In the genomic region with DNA sequence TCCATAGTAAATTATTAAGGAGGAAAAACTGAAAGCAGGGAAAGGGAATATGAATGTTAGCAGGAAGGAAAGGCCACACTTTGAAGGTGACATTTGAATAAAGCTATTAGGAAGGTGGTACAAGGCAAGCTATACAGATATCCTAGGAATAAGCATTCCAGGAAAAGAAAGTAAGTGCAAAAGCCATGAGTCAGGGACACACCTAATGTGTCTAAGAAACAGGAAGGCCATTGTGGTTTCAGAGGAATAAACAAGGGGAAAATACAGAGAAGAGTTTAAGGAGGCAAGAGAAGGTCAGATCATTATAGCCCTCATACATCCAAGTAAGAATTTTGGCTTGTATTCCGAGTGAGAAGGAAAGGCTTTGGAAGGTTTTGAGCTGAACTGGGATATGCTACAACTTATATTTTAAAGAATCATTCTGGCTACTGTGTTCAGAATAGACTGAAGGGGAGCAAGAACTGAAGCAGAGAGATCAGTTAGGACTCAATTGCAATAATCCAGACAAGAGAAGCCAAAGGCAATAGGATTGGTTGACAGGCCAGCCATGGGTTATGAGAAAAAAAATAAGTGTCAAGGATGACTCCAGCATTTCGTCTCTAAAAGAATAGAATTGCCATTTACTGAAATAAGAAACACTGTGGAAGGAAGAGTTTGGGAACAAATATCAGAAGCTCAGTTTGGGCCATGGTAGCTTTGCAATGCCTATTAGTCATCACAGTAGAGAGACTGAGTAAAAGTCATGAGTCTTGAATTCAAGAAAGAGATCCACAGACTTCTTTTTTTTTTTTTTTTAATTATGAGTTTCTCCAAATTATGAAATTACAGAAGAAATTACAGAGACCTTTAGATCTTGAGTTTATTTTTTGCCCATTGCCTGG, we compare ENCODE assay signal across 22 cellular contexts. TPM values are rescaled to one million over a fixed set of nuclear protein-coding genes. Genes with fewer than 3 reads are reported as not detected.
A peak's percentile ranks its signal among the peaks of the same experiment; 100 is the strongest.
DNase-seq lines count a peak whose midpoint lies in the region; FAIRE-seq and TF ChIP-seq lines count a peak whose summit lies in the region.
"Had no signal": no experiment of that assay in that cellular context is flagged by ENCODE, and none has a peak within 500 bp of the region (broad histone marks: within the 10 kb centered on the region; RNA-seq: fewer than 3 reads in every experiment).

No MANE protein-coding gene starts in this region.

- H3K9ac ChIP-seq in keratinocyte (ENCODE audit: control insufficient read depth, extremely low read depth, insufficient read depth, low read length): no peak overlapping the region

- H3K4me3 ChIP-seq in keratinocyte (ENCODE audit: control insufficient read depth in 2 of 3, extremely low read depth in 1 of 3, insufficient read depth in 2 of 3, low read depth in 1 of 3, low read length in 3 of 3): peak overlapping the region in 1 of 3 experiments; percentile 12
- H3K4me3 ChIP-seq: vagina had no signal

- peak overlapping the region; percentile 73 for H2AFZ ChIP-seq in keratinocyte (ENCODE audit: control insufficient read depth, low read length)

- H3K79me2 ChIP-seq in keratinocyte (ENCODE audit: control insufficient read depth, insufficient read depth, low read length): no peaks in the 10 kb centered on the region

- H3K27me3 ChIP-seq in keratinocyte (ENCODE audit: control insufficient read depth, extremely low read depth, insufficient read depth, low read length): no peaks in the 10 kb centered on the region
- H3K27me3 ChIP-seq: neutrophil, vagina had no signal

- peak; percentile 71 for FAIRE-seq in keratinocyte (lab: Jason Lieb, UNC)

- H3K4me1 ChIP-seq in keratinocyte (ENCODE audit: control insufficient read depth, extremely low read depth, insufficient read depth, low read length): peaks cover 12% of the 10 kb centered on the region
- H3K4me1 ChIP-seq: vagina had no signal

- no peaks in the 10 kb centered on the region for H3K9me1 ChIP-seq in keratinocyte (ENCODE audit: control insufficient read depth, extremely low read depth, insufficient read depth, low read length)

- H3K36me3 ChIP-seq in keratinocyte (ENCODE audit: control insufficient read depth in 2 of 2, extremely low read depth in 1 of 2, insufficient read depth in 2 of 2, low read length in 2 of 2): no peaks in the 10 kb centered on the region
- H3K36me3 ChIP-seq: neutrophil, vagina had no signal

- H3K27ac ChIP-seq in keratinocyte (ENCODE audit: control insufficient read depth, insufficient read depth, low read length): peak overlapping the region; percentile 58
- H3K27ac ChIP-seq: neutrophil, vagina had no signal

- H3K9me3 ChIP-seq in keratinocyte (ENCODE audit: control insufficient read depth, low read depth, low read length): no peaks in the 10 kb centered on the region
- H3K9me3 ChIP-seq: neutrophil, vagina had no signal

- no peak for TF ChIP-seq CTCF in keratinocyte (optimal IDR thresholded peaks at IDR 0.05 in 1 of 3, IDR thresholded peaks at IDR 0.05 in 1 of 3, conservative IDR thresholded peaks at IDR 0.05 in 1 of 3; ENCODE audit: extremely low read depth in 1 of 3, insufficient read depth in 2 of 3, low read length in 3 of 3)

- no peaks in the 10 kb centered on the region for H4K20me1 ChIP-seq in keratinocyte (ENCODE audit: control insufficient read depth, extremely low read depth, insufficient read depth, low read length)

- dilution Hi-C loops in keratinocyte (cut with MboI; ENCODE audit: extremely low pct_ligation_motif_present, low sequenced_read_pairs): no loop called here

- H3K4me2 ChIP-seq in keratinocyte (ENCODE audit: control insufficient read depth, extremely low read depth, insufficient read depth, low read depth, low read length): peak overlapping the region; percentile 56

- in situ Hi-C loops in Caki2 (cut with HindIII; ENCODE audit: low pct_unique_long_range_greater_than_20kb, low sequenced_read_pairs): no loop called here

- DNase-seq in Caki2 (ENCODE audit: low read depth): peak; percentile 55
- DNase-seq in M059J (ENCODE audit: low read depth): peak; percentile 63
- peak; percentile 29 for DNase-seq in astrocyte of the hippocampus (ENCODE audit: low read depth, low spot score)
- DNase-seq in keratinocyte (ENCODE audit: low read depth, low spot score): no peak
- DNase-seq in activated T-cell treated with anti-CD3 and anti-CD28 coated beads for 4 hours: no peak
- DNase-seq in activated gamma-delta T cell (lab: John Stamatoyannopoulos, UW): no peak
- no peak for DNase-seq in dermis blood vessel endothelial cell
- DNase-seq in NAMALWA (ENCODE audit: low spot score): no peak
- DNase-seq: activated CD4-positive, alpha-beta T cell treated with anti-CD3 and anti-CD28 coated beads, Interleukin-2, amount 10 ng/mL, durations not matched to agents 7 days and 5 days; amygdala; C1 segment of cervical spinal cord; effector memory CD8-positive, alpha-beta T cell; GF-D8; left cardiac atrium; midbrain; MV-4-11; NCI-H2029; T-helper 1 cell had no signal

RNA-seq across cellular contexts. Expression of a gene that starts 11.3 kb away (rescaled TPM):
- not detected in 2 replicates for total RNA-seq in Caki2 (2014; rRNA removed; shearing (Covaris generic); ENCODE audit: low replicate concordance)
- not detected in 2 replicates for total RNA-seq in M059J (2014; rRNA removed; shearing (Covaris generic))
- polyA plus RNA-seq in keratinocyte: 0.01 to 0.12 TPM (median 0.12 TPM) in 3 replicates
- polyA plus RNA-seq in keratinocyte (2011; ENCODE audit: low read depth): 0.27 TPM
- polyA plus RNA-seq in keratinocyte (2011; cell fraction: cytosol; rRNA removed): not detected in 2 replicates
- 0.23 and 0.34 TPM in 2 replicates for polyA plus RNA-seq in keratinocyte (2011; cell fraction: nucleus; rRNA removed)
- 0.14 TPM in 1 of 2 replicates, not detected in the other for polyA plus RNA-seq in keratinocyte (2012; ENCODE audit: low replicate concordance)
- 0.03 TPM in 1 of 3 replicates, not detected in the others for polyA minus RNA-seq in keratinocyte
- not detected for polyA minus RNA-seq in keratinocyte (2011; cell fraction: cytosol; rRNA and poly(A)+ RNA removed)
- 0.31 TPM in 1 of 2 replicates, not detected in the other for polyA minus RNA-seq in keratinocyte (2011; cell fraction: nucleus; rRNA and poly(A)+ RNA removed)
- not detected in 2 replicates for total RNA-seq in dermis blood vessel endothelial cell
- total RNA-seq: activated CD4-positive, alpha-beta T cell treated with anti-CD3 and anti-CD28 coated beads, Interleukin-2, amount 10 ng/mL, durations not matched to agents 7 days and 5 days; chondrocyte; NCI-H460 had no signal

RNA-seq across cellular contexts. Expression of a gene that starts 33.5 kb away (rescaled TPM):
- total RNA-seq in Caki2 (2014; rRNA removed; shearing (Covaris generic); ENCODE audit: low replicate concordance): 52.5 and 68.6 TPM in 2 replicates
- 0.94 and 2.2 TPM in 2 replicates for total RNA-seq in M059J (2014; rRNA removed; shearing (Covaris generic))
- polyA plus RNA-seq in keratinocyte: 18.4 to 41.1 TPM (median 32.1 TPM) in 3 replicates
- 27.0 TPM for polyA plus RNA-seq in keratinocyte (2011; ENCODE audit: low read depth)
- polyA plus RNA-seq in keratinocyte (2011; cell fraction: cytosol; rRNA removed): 27.3 and 29.6 TPM in 2 replicates
- polyA plus RNA-seq in keratinocyte (2011; cell fraction: nucleus; rRNA removed): 16.4 and 21.3 TPM in 2 replicates
- polyA plus RNA-seq in keratinocyte (2012; ENCODE audit: low replicate concordance): 11.3 and 13.0 TPM in 2 replicates
- polyA minus RNA-seq in keratinocyte: 16.4 to 29.2 TPM (median 19.6 TPM) in 3 replicates
- polyA minus RNA-seq in keratinocyte (2011; cell fraction: cytosol; rRNA and poly(A)+ RNA removed): 7.3 TPM
- 5.1 and 12.9 TPM in 2 replicates for polyA minus RNA-seq in keratinocyte (2011; cell fraction: nucleus; rRNA and poly(A)+ RNA removed)
- 0.14 TPM in 1 of 2 replicates, not detected in the other for total RNA-seq in dermis blood vessel endothelial cell
- total RNA-seq: activated CD4-positive, alpha-beta T cell treated with anti-CD3 and anti-CD28 coated beads, Interleukin-2, amount 10 ng/mL, durations not matched to agents 7 days and 5 days; chondrocyte; NCI-H460 had no signal

Comparison
In these comparisons a context has a peak if more than half of its experiments do, and no peak if none do; other contexts are left out.
1. DNase-seq: peak in Caki2 (single experiment), M059J (single experiment) and astrocyte of the hippocampus (single experiment); none in keratinocyte (single experiment), activated T-cell treated with anti-CD3 and anti-CD28 coated beads for 4 hours (single experiment), activated gamma-delta T cell (single experiment), dermis blood vessel endothelial cell (single experiment) and NAMALWA (single experiment).
2. RNA of a gene that starts 33.5 kb away (total RNA-seq): 52.5 to 68.6 TPM in Caki2; 0.94 to 2.2 TPM in M059J and 0.14 TPM in dermis blood vessel endothelial cell; every median in the first group is over 10 times any median in the second.